ENCODE assay signal across 1 cellular context in genomic region chr4:147381749-147382148, GRCh38.
TF ChIP-seq lines count a peak whose summit lies in the region.

No MANE protein-coding gene starts in this region.

TF ChIP-seq in WTC11, 78 proteins besides CTCF, POLR2A, EP300 and RAD21 (continued from another document):
- TF ChIP-seq ZSCAN18 (CRISPR knock-in tag; IDR thresholded peaks at IDR 0.05) (no peak), STAT6 (CRISPR knock-in tag; conservative IDR thresholded peaks at IDR 0.05; ENCODE audit: low read depth) (no peak), NFYB (CRISPR knock-in tag; conservative IDR thresholded peaks at IDR 0.05; ENCODE audit: low read depth) (no peak), FOXP1 (CRISPR knock-in tag; IDR thresholded peaks at IDR 0.05; ENCODE audit: borderline replicate concordance) (no peak), ESRRA (CRISPR knock-in tag; IDR thresholded peaks at IDR 0.05; ENCODE audit: borderline replicate concordance) (no peak)
